ENCODE assay signal across 11 cellular contexts in genomic region chr13:108212901-108213300, GRCh38. TPM values are rescaled to one million over a fixed set of nuclear protein-coding genes. Genes with fewer than 3 reads are reported as not detected.
DNase-seq lines count a peak whose midpoint lies in the region; ATAC-seq and TF ChIP-seq lines count a peak whose summit lies in the region.
"Had no signal": no experiment of that assay in that cellular context is flagged by ENCODE, and none has a peak within 500 bp of the region (broad histone marks: within the 10 kb centered on the region; RNA-seq: fewer than 3 reads in every experiment).

No MANE protein-coding gene starts in this region.

- no peaks in the 10 kb centered on the region for H3K27me3 ChIP-seq in GM23248 (replicated peaks; ENCODE audit: insufficient read depth)

- no peaks in the 10 kb centered on the region for H3K9me2 ChIP-seq in GM23248 (ENCODE audit: insufficient read depth)

- H3K9ac ChIP-seq in GM23248 = no peak overlapping the region
- H3K9ac ChIP-seq: KMS-11 had no signal

- H3K4me3 Mint-ChIP-seq in activated B cell treated with CpG ODN at 0.5 μM for 24 hours = peak overlapping the region; percentile 46

- ATAC-seq in GM21390 (IDR thresholded peaks at IDR 0.05; ENCODE audit: unreplicated experiment) (peak; percentile 38), HG03103 (IDR thresholded peaks at IDR 0.05; ENCODE audit: low read depth, unreplicated experiment) (peak; percentile 37), activated B cell treated with CpG ODN at 0.5 μM for 24 hours (ENCODE audit: low read depth) (no peak)

- peaks cover 62% of the 10 kb centered on the region for H3K4me1 Mint-ChIP-seq in activated B cell treated with CpG ODN at 0.5 μM for 24 hours

- CTCF ChIA-PET in activated B cell treated with CpG ODN at 0.5 μM for 24 hours (lab: Charles Lee) = interaction anchor here (1.2 kb wide), 1 partner anchor 13 kb away, joined by 4 read pairs; no protein-coding TSS in a partner anchor

- POLR2A ChIA-PET in activated B cell treated with CpG ODN at 0.5 μM for 24 hours (lab: Charles Lee) = interaction anchor here (0.9 kb wide), 1 partner anchor 37 kb away, joined by 9 read pairs; no protein-coding TSS in a partner anchor

- no peak overlapping the region for H3K4me3 ChIP-seq in GM23248
- no peak overlapping the region for H3K4me3 ChIP-seq in coronary artery

- peak overlapping the region; percentile 75 for H3K27ac Mint-ChIP-seq in activated B cell treated with CpG ODN at 0.5 μM for 24 hours

- peak; percentile 29 for DNase-seq in GM13976 (ENCODE audit: low spot score)
- DNase-seq in activated B cell treated with CpG ODN at 0.5 μM for 24 hours = no peak
- no peak for DNase-seq in GM23248
- no peak for DNase-seq in GM03348 (ENCODE audit: low spot score)
- DNase-seq in stimulated activated CD4-positive, alpha-beta T cell treated with anti-CD3 and anti-CD28 coated beads, Interleukin-4, amount 100 ng/mL, for 24 hours = no peak
- DNase-seq in coronary artery (ENCODE audit: low spot score) = no peak
- DNase-seq: activated naive CD4-positive, alpha-beta T cell treated with anti-CD3 and anti-CD28 coated beads, Interleukin-2, amount 50 U/mL, for 16 hours; NCI-H748 treated with DMSO at 0.1 percent for 48 hours had no signal

- H3K4me1 ChIP-seq in GM23248 (ENCODE audit: insufficient read depth) = peaks cover 28% of the 10 kb centered on the region

- peaks cover 19% of the 10 kb centered on the region for H3K79me2 ChIP-seq in GM23248 (ENCODE audit: insufficient read depth)

- H3K36me3 ChIP-seq in GM23248 (ENCODE audit: low read depth) = peaks cover 15% of the 10 kb centered on the region

- intact Hi-C loops in activated B cell treated with CpG ODN at 0.5 μM for 24 hours (cut with micrococcal nuclease) = loop anchor here (1.0 kb wide), 1 partner anchor 28 kb away; no protein-coding TSS in a partner anchor

- H3K27me3 Mint-ChIP-seq in activated B cell treated with CpG ODN at 0.5 μM for 24 hours = no peaks in the 10 kb centered on the region

- in situ Hi-C loops in GM13976 (cut with MboI; ENCODE audit: low sequenced_read_pairs, unreplicated experiment) = no loop called here
- in situ Hi-C loops in GM23248 (cut with MboI) = no loop called here

- H2AFZ ChIP-seq in GM23248 = no peak overlapping the region

- H3K27ac ChIP-seq in GM23248 (no peak overlapping the region), coronary artery (no peak overlapping the region)
- H3K27ac ChIP-seq: KMS-11 had no signal

- H3F3A ChIP-seq in GM23248 (ENCODE audit: insufficient read depth) = peaks cover 10% of the 10 kb centered on the region

- H3K4me2 ChIP-seq in GM23248 (ENCODE audit: unreplicated experiment) = no peak overlapping the region
- H3K4me2 ChIP-seq: KMS-11 had no signal

- no peaks in the 10 kb centered on the region for H3K9me3 ChIP-seq in GM23248 (ENCODE audit: low read depth)

- H3K36me3 Mint-ChIP-seq in activated B cell treated with CpG ODN at 0.5 μM for 24 hours (ENCODE audit: low read depth) = peaks cover 31% of the 10 kb centered on the region

- no peak for TF ChIP-seq CTCF in GM13976 (IDR thresholded peaks at IDR 0.05; ENCODE audit: borderline replicate concordance, control extremely low read depth, extremely low read depth, insufficient read depth, missing control alignments)
- no peak for TF ChIP-seq CTCF in activated B cell treated with CpG ODN at 0.5 μM for 24 hours (IDR thresholded peaks at IDR 0.05)
- no peak for TF ChIP-seq CTCF in coronary artery (IDR thresholded peaks at IDR 0.05)

- no peaks in the 10 kb centered on the region for H4K20me1 ChIP-seq in GM23248 (ENCODE audit: insufficient read depth)

- H3K9me3 Mint-ChIP-seq in activated B cell treated with CpG ODN at 0.5 μM for 24 hours = peaks cover 2% of the 10 kb centered on the region

- WGBS in GM23248 (ENCODE audit: low coverage in 1 of 2, low lambda C conversion rate in 2 of 2, missing lambda C conversion rate in 2 of 2), 2 experiments = 84 to 86% methylated on average over 4 of the region's 4 CpGs

RNA-seq across cellular contexts. Expression of gene LIG4, which starts 2.4 kb away (rescaled TPM):
- 12.1 and 14.8 TPM in 2 replicates for total RNA-seq in activated B cell treated with CpG ODN at 0.5 μM for 24 hours
- total RNA-seq in GM23248 (2014; rRNA removed; shearing (Covaris generic)) = 7.2 and 8.8 TPM in 2 replicates
- 4.8 and 4.9 TPM in 2 replicates for polyA plus RNA-seq in GM23248 (2016; fragmentation: Nextera tagmentation; extraction: Ambion mirVana)

RNA-seq across cellular contexts. Expression of gene ABHD13, which starts 5.3 kb away (rescaled TPM):
- total RNA-seq in activated B cell treated with CpG ODN at 0.5 μM for 24 hours = 9.4 and 10.9 TPM in 2 replicates
- total RNA-seq in GM23248 (2014; rRNA removed; shearing (Covaris generic)) = 5.9 and 7.5 TPM in 2 replicates
- 9.0 and 10.3 TPM in 2 replicates for polyA plus RNA-seq in GM23248 (2016; fragmentation: Nextera tagmentation; extraction: Ambion mirVana)

RNA-seq across cellular contexts. Expression of gene TNFSF13B, which starts 56.6 kb away (rescaled TPM):
- total RNA-seq in activated B cell treated with CpG ODN at 0.5 μM for 24 hours = 1.7 and 2.7 TPM in 2 replicates
- total RNA-seq in GM23248 (2014; rRNA removed; shearing (Covaris generic)) = 0.13 and 2.5 TPM in 2 replicates
- 0.14 and 0.40 TPM in 2 replicates for polyA plus RNA-seq in GM23248 (2016; fragmentation: Nextera tagmentation; extraction: Ambion mirVana)
